1 cellular context compared by ENCODE assay signal in the genomic region with DNA sequence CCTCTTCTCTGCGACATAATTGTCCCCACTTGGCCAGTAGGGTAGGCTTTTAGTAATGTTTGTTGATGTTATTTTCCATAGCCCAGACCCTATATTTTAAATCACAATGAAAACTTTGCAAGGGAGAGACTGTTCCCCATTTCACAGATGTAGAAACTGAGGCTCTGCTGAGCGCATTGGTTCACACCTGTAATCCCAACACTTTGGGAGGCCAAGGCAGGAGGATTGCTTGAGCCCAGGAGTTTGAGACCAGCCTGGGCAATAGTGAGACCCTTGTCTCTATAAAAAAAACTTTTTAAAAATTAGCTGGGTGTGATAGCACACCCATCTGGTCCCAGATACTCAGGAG.
TF ChIP-seq lines count a peak whose summit lies in the region.

No MANE protein-coding gene starts in this region.

TF ChIP-seq in WTC11, 78 proteins besides CTCF, POLR2A, EP300 and RAD21 (continued from another document):
- TF ChIP-seq, protein P1, sequence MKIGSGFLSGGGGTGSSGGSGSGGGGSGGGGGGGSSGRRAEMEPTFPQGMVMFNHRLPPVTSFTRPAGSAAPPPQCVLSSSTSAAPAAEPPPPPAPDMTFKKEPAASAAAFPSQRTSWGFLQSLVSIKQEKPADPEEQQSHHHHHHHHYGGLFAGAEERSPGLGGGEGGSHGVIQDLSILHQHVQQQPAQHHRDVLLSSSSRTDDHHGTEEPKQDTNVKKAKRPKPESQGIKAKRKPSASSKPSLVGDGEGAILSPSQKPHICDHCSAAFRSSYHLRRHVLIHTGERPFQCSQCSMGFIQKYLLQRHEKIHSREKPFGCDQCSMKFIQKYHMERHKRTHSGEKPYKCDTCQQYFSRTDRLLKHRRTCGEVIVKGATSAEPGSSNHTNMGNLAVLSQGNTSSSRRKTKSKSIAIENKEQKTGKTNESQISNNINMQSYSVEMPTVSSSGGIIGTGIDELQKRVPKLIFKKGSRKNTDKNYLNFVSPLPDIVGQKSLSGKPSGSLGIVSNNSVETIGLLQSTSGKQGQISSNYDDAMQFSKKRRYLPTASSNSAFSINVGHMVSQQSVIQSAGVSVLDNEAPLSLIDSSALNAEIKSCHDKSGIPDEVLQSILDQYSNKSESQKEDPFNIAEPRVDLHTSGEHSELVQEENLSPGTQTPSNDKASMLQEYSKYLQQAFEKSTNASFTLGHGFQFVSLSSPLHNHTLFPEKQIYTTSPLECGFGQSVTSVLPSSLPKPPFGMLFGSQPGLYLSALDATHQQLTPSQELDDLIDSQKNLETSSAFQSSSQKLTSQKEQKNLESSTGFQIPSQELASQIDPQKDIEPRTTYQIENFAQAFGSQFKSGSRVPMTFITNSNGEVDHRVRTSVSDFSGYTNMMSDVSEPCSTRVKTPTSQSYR (CRISPR knock-in tag; IDR thresholded peaks at IDR 0.05), result no peak
- TF ChIP-seq, protein P2, sequence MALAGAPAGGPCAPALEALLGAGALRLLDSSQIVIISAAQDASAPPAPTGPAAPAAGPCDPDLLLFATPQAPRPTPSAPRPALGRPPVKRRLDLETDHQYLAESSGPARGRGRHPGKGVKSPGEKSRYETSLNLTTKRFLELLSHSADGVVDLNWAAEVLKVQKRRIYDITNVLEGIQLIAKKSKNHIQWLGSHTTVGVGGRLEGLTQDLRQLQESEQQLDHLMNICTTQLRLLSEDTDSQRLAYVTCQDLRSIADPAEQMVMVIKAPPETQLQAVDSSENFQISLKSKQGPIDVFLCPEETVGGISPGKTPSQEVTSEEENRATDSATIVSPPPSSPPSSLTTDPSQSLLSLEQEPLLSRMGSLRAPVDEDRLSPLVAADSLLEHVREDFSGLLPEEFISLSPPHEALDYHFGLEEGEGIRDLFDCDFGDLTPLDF (CRISPR knock-in tag; IDR thresholded peaks at IDR 0.05), result no peak
- TF ChIP-seq TEAD4 (CRISPR knock-in tag; IDR thresholded peaks at IDR 0.05) (no peak), ESRRA (CRISPR knock-in tag; IDR thresholded peaks at IDR 0.05; ENCODE audit: borderline replicate concordance) (no peak), NFATC4 (CRISPR knock-in tag; IDR thresholded peaks at IDR 0.05) (no peak), ZNF138 (CRISPR knock-in tag; conservative IDR thresholded peaks at IDR 0.05) (no peak), FOXP1 (CRISPR knock-in tag; IDR thresholded peaks at IDR 0.05; ENCODE audit: borderline replicate concordance) (no peak), NFYB (CRISPR knock-in tag; conservative IDR thresholded peaks at IDR 0.05; ENCODE audit: low read depth) (no peak), OVOL2 (CRISPR knock-in tag; IDR thresholded peaks at IDR 0.05; ENCODE audit: borderline replicate concordance) (no peak), ATF1 (CRISPR knock-in tag; IDR thresholded peaks at IDR 0.05) (no peak)
- TF ChIP-seq, protein P3, sequence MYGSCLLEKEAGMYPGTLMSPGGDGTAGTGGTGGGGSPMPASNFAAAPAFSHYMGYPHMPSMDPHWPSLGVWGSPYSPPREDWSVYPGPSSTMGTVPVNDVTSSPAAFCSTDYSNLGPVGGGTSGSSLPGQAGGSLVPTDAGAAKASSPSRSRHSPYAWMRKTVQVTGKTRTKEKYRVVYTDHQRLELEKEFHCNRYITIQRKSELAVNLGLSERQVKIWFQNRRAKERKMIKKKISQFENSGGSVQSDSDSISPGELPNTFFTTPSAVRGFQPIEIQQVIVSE (CRISPR knock-in tag; IDR thresholded peaks at IDR 0.05; ENCODE audit: borderline replicate concordance), result no peak
- TF ChIP-seq, protein P4, sequence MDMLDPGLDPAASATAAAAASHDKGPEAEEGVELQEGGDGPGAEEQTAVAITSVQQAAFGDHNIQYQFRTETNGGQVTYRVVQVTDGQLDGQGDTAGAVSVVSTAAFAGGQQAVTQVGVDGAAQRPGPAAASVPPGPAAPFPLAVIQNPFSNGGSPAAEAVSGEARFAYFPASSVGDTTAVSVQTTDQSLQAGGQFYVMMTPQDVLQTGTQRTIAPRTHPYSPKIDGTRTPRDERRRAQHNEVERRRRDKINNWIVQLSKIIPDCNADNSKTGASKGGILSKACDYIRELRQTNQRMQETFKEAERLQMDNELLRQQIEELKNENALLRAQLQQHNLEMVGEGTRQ (CRISPR knock-in tag; IDR thresholded peaks at IDR 0.05), result no peak
- TF ChIP-seq, protein P5, sequence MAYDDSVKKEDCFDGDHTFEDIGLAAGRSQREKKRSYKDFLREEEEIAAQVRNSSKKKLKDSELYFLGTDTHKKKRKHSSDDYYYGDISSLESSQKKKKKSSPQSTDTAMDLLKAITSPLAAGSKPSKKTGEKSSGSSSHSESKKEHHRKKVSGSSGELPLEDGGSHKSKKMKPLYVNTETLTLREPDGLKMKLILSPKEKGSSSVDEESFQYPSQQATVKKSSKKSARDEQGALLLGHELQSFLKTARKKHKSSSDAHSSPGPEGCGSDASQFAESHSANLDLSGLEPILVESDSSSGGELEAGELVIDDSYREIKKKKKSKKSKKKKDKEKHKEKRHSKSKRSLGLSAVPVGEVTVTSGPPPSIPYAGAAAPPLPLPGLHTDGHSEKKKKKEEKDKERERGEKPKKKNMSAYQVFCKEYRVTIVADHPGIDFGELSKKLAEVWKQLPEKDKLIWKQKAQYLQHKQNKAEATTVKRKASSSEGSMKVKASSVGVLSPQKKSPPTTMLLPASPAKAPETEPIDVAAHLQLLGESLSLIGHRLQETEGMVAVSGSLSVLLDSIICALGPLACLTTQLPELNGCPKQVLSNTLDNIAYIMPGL (CRISPR knock-in tag; IDR thresholded peaks at IDR 0.05), result no peak
- TF ChIP-seq, protein P6, sequence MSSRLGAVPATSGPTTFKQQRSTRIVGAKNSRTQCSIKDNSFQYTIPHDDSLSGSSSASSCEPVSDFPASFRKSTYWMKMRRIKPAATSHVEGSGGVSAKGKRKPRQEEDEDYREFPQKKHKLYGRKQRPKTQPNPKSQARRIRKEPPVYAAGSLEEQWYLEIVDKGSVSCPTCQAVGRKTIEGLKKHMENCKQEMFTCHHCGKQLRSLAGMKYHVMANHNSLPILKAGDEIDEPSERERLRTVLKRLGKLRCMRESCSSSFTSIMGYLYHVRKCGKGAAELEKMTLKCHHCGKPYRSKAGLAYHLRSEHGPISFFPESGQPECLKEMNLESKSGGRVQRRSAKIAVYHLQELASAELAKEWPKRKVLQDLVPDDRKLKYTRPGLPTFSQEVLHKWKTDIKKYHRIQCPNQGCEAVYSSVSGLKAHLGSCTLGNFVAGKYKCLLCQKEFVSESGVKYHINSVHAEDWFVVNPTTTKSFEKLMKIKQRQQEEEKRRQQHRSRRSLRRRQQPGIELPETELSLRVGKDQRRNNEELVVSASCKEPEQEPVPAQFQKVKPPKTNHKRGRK (CRISPR knock-in tag; IDR thresholded peaks at IDR 0.05; ENCODE audit: borderline replicate concordance), result no peak
- TF ChIP-seq, protein P7, sequence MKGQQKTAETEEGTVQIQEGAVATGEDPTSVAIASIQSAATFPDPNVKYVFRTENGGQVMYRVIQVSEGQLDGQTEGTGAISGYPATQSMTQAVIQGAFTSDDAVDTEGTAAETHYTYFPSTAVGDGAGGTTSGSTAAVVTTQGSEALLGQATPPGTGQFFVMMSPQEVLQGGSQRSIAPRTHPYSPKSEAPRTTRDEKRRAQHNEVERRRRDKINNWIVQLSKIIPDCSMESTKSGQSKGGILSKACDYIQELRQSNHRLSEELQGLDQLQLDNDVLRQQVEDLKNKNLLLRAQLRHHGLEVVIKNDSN (CRISPR knock-in tag; IDR thresholded peaks at IDR 0.05), result no peak
TF ChIP-seq in WTC11: peak in this region for 0.
